ENCODE assay signal across 8 cellular contexts in the genomic region with DNA sequence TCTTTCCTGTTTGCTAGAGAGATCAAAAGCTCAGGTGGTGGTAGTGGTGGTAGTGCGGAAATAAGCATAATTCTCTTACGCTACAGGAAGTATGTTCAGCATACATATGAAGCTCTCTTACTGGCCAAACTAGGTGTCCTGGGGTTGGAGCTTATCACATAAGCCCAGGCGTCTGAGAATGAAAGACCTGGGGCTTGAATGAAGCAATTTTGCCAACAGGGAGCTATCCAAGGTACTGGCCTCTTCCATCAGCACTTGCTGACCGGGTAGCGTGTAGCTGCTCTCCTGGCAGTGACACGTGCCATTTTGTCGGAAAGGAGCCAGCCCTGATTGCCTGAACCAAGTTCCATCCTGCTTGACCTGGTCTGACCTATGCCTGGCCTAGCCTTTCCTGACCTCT.
DNase-seq lines count a peak whose midpoint lies in the region; ATAC-seq lines count a peak whose summit lies in the region.

No MANE protein-coding gene starts in this region.

- no peak overlapping the region for H3K27ac Mint-ChIP-seq in activated naive CD4-positive, alpha-beta T cell treated with anti-CD3 and anti-CD28 coated beads for 36 hours

- no peak overlapping the region for H3K4me3 Mint-ChIP-seq in activated naive CD4-positive, alpha-beta T cell treated with anti-CD3 and anti-CD28 coated beads for 36 hours

- H3K36me3 Mint-ChIP-seq in activated naive CD4-positive, alpha-beta T cell treated with anti-CD3 and anti-CD28 coated beads for 36 hours (ENCODE audit: low read depth) = no peaks in the 10 kb centered on the region

- CTCF ChIA-PET in activated naive CD4-positive, alpha-beta T cell treated with anti-CD3 and anti-CD28 coated beads for 36 hours (lab: Charles Lee) = interaction anchor here (1.6 kb wide), 1 partner anchor 13 kb away, joined by 5 read pairs; no protein-coding TSS in a partner anchor

- no peak for ATAC-seq in GM18909 (IDR thresholded peaks at IDR 0.05; ENCODE audit: poor library complexity, unreplicated experiment)

- no peaks in the 10 kb centered on the region for H3K27me3 Mint-ChIP-seq in activated naive CD4-positive, alpha-beta T cell treated with anti-CD3 and anti-CD28 coated beads for 36 hours (ENCODE audit: low read depth)

- no peaks in the 10 kb centered on the region for H3K9me3 Mint-ChIP-seq in activated naive CD4-positive, alpha-beta T cell treated with anti-CD3 and anti-CD28 coated beads for 36 hours

- DNase-seq in activated naive CD4-positive, alpha-beta T cell treated with anti-CD3 and anti-CD28 coated beads for 36 hours = peak; percentile 48
- DNase-seq in activated naive CD4-positive, alpha-beta T cell (lab: John Stamatoyannopoulos, UW) = no peak
- peak; percentile 34 for DNase-seq in SW480 (ENCODE audit: low spot score)
- peak; percentile 27 for DNase-seq in glomerular endothelial cell (ENCODE audit: extremely low read depth, low read depth, low spot score)
- DNase-seq in stromal cell of bone marrow (ENCODE audit: low read depth) = peak; percentile 41
- no peak for DNase-seq in DMS153 (lab: John Stamatoyannopoulos, UW)
- no peak for DNase-seq in NCI-H1417 (lab: John Stamatoyannopoulos, UW)

- intact Hi-C loops in activated naive CD4-positive, alpha-beta T cell treated with anti-CD3 and anti-CD28 coated beads for 36 hours (cut with micrococcal nuclease) = no loop called here

- H3K4me1 Mint-ChIP-seq in activated naive CD4-positive, alpha-beta T cell treated with anti-CD3 and anti-CD28 coated beads for 36 hours (ENCODE audit: low read depth) = peaks cover 8% of the 10 kb centered on the region

Comparison
In these comparisons a context has a peak if more than half of its experiments do, and no peak if none do; other contexts are left out.
1. DNase-seq: peak in activated naive CD4-positive, alpha-beta T cell treated with anti-CD3 and anti-CD28 coated beads for 36 hours (single experiment), SW480 (single experiment), glomerular endothelial cell (single experiment) and stromal cell of bone marrow (single experiment); none in activated naive CD4-positive, alpha-beta T cell (0 of 4), DMS153 (single experiment) and NCI-H1417 (0 of 3).